ENCODE assay signal across 9 cellular contexts in genomic region chr19:55370305-55370988, GRCh38. TPM values are rescaled to one million over a fixed set of nuclear protein-coding genes. Genes with fewer than 3 reads are reported as not detected.
A peak's percentile ranks its signal among the peaks of the same experiment; 100 is the strongest.
DNase-seq lines count a peak whose midpoint lies in the region; ATAC-seq and TF ChIP-seq lines count a peak whose summit lies in the region.
"Had no signal": no experiment of that assay in that cellular context is flagged by ENCODE, and none has a peak within 500 bp of the region (broad histone marks: within the 10 kb centered on the region; RNA-seq: fewer than 3 reads in every experiment).

TSS of gene IL11 (minus strand) at chr19:55370463. CDS start at chr19:55370310, 153 bp downstream.

- H3F3A ChIP-seq in GM23248 (ENCODE audit: insufficient read depth) = peaks cover 25% of the 10 kb centered on the region

- peak within 1 kb of the TSS; percentile 87 for H3K9ac ChIP-seq in GM23248

- H3K9me3 ChIP-seq in GM23248 (ENCODE audit: low read depth) = no peaks in the 10 kb centered on the region
- H3K9me3 ChIP-seq in SJSA1 (replicated peaks) = no peaks in the 10 kb centered on the region
- no peaks in the 10 kb centered on the region for H3K9me3 ChIP-seq in esophagus muscularis mucosa

- TF ChIP-seq POLR2A in esophagus muscularis mucosa (IDR thresholded peaks at IDR 0.05; ENCODE audit: low read depth) = no peak

- no peaks in the 10 kb centered on the region for H4K20me1 ChIP-seq in GM23248 (ENCODE audit: insufficient read depth)

- H3K27ac ChIP-seq in GM23248 = peak within 1 kb of the TSS; percentile 86
- H3K27ac ChIP-seq in SJSA1 = peak within 1 kb of the TSS; percentile 71
- no peak within 1 kb of the TSS for H3K27ac ChIP-seq in esophagus muscularis mucosa (replicated peaks in 1 of 4)

- H3K79me2 ChIP-seq in GM23248 (ENCODE audit: insufficient read depth) = peaks cover 8% of the 10 kb centered on the region

- ATAC-seq in GM18511 (IDR thresholded peaks at IDR 0.05; ENCODE audit: unreplicated experiment) = no peak

- H2AFZ ChIP-seq in GM23248 = peak within 1 kb of the TSS; percentile 87

- H3K9me2 ChIP-seq in GM23248 (ENCODE audit: insufficient read depth) = no peaks in the 10 kb centered on the region

- no peak for TF ChIP-seq EP300 in esophagus muscularis mucosa (IDR thresholded peaks at IDR 0.05)

- peaks cover 29% of the 10 kb centered on the region for H3K4me1 ChIP-seq in GM23248 (ENCODE audit: insufficient read depth)
- peaks cover 61% of the 10 kb centered on the region for H3K4me1 ChIP-seq in SJSA1 (replicated peaks)
- peaks cover 17 to 30% (median 28%) of the 10 kb centered on the region in 4 donors for H3K4me1 ChIP-seq in esophagus muscularis mucosa

- H3K4me3 ChIP-seq in GM23248 = peak within 1 kb of the TSS; percentile 92
- H3K4me3 ChIP-seq in SJSA1 = peak within 1 kb of the TSS; percentile 88
- H3K4me3 ChIP-seq in esophagus muscularis mucosa = peak within 1 kb of the TSS; percentile 31 to 48 (median 38)
- peak within 1 kb of the TSS; percentile 40 for H3K4me3 ChIP-seq in retinal pigment epithelial cell (ENCODE audit: low read length)

- intact Hi-C loops in esophagus muscularis mucosa (cut with DNase I) = no loop called here

- peak; percentile 92 for DNase-seq in GM23248
- peak; percentile 85 to 90 for DNase-seq in SJSA1 (ENCODE audit: low read depth in 1 of 2, low spot score in 2 of 2)
- DNase-seq in esophagus muscularis mucosa (ENCODE audit: extremely low spot score) = no peak
- DNase-seq in retinal pigment epithelial cell (ENCODE audit: low read depth) = no peak
- DNase-seq in NCI-H146 (lab: John Stamatoyannopoulos, UW) = no peak
- no peak for DNase-seq in GOT3 (lab: John Stamatoyannopoulos, UW)
- no peak for DNase-seq in NCI-H748 treated with DMSO at 0.1 percent for 48 hours (lab: John Stamatoyannopoulos, UW)
- DNase-seq: NCI-H774 had no signal

- in situ Hi-C loops in GM23248 (cut with MboI) = no loop called here

- WGBS in GM23248 (ENCODE audit: low coverage in 1 of 2, low lambda C conversion rate in 2 of 2, missing lambda C conversion rate in 2 of 2), 2 experiments = 1 to 4% methylated on average over 16 to 31 of the region's 32 CpGs
- WGBS in esophagus muscularis mucosa = 11% methylated on average over 18 of the region's 32 CpGs

- H3K36me3 ChIP-seq in GM23248 (ENCODE audit: low read depth) (no peaks in the 10 kb centered on the region; the same call in 1 of the 2 replicates), SJSA1 (peaks cover 42% of the 10 kb centered on the region), esophagus muscularis mucosa (no peaks in the 10 kb centered on the region)

- H3K27me3 ChIP-seq in GM23248 (replicated peaks; ENCODE audit: insufficient read depth) (no peaks in the 10 kb centered on the region), SJSA1 (replicated peaks) (no peaks in the 10 kb centered on the region), esophagus muscularis mucosa (peaks cover 5 to 100% (median 53%) of the 10 kb centered on the region in 4 donors)

- peak within 1 kb of the TSS; percentile 93 for H3K4me2 ChIP-seq in GM23248 (ENCODE audit: unreplicated experiment)

- TF ChIP-seq CTCF in esophagus muscularis mucosa (IDR thresholded peaks at IDR 0.05) (no peak), retinal pigment epithelial cell (conservative IDR thresholded peaks at IDR 0.05; ENCODE audit: low read depth, low read length) (no peak)

RNA-seq across cellular contexts. Expression of gene IL11, which starts in this region (rescaled TPM):
- total RNA-seq in GM23248 (2014; rRNA removed; shearing (Covaris generic)) = 12.8 and 28.7 TPM in 2 replicates
- polyA plus RNA-seq in GM23248 (2016; fragmentation: Nextera tagmentation; extraction: Ambion mirVana) = 6.7 and 6.9 TPM in 2 replicates
- 116 and 141 TPM in 2 replicates for total RNA-seq in SJSA1 (2014; rRNA removed; shearing (Covaris generic))
- under 1 TPM in 2 of 4 donors, not detected in 2; 0.33 to 0.34 TPM for total RNA-seq in esophagus muscularis mucosa

Comparison
In these comparisons a context has a peak if more than half of its experiments do, and no peak if none do; other contexts are left out.
1. RNA of gene IL11 (total RNA-seq): 116 to 141 TPM in SJSA1 and 12.8 to 28.7 TPM in GM23248; 0.33 to 0.34 TPM in esophagus muscularis mucosa; every median in the first group is over 10 times any median in the second.
2. DNase-seq: peak in GM23248 (single experiment) and SJSA1 (2 of 2); none in esophagus muscularis mucosa (single experiment), retinal pigment epithelial cell (single experiment), NCI-H146 (single experiment), GOT3 (single experiment) and NCI-H748 treated with DMSO at 0.1 percent for 48 hours (single experiment).
3. H3K27ac ChIP-seq: peak in GM23248 (single experiment) and SJSA1 (single experiment); none in esophagus muscularis mucosa (0 of 4).
4. H3K4me3 ChIP-seq: peak in every context shown above with its lines; median percentile 92 in GM23248; 88 in SJSA1; 40 in retinal pigment epithelial cell; 38 in esophagus muscularis mucosa.